9 cellular contexts compared by ENCODE assay signal in genomic region chr14:103259801-103260628, GRCh38.
A peak's percentile ranks its signal among the peaks of the same experiment; 100 is the strongest.
DNase-seq lines count a peak whose midpoint lies in the region; ATAC-seq, FAIRE-seq and TF ChIP-seq lines count a peak whose summit lies in the region.
"Had no signal": no experiment of that assay in that cellular context is flagged by ENCODE, and none has a peak within 500 bp of the region (broad histone marks: within the 10 kb centered on the region; RNA-seq: fewer than 3 reads in every experiment).

No MANE protein-coding gene starts in this region.

- BruUV-seq in K562 (replicated peaks; lab: Mats Ljungman, UMichigan): no TSS peak

- no peak for TF ChIP-seq RAD21 in K562 (CRISPR knock-in tag; conservative IDR thresholded peaks at IDR 0.05 in 1 of 2, IDR thresholded peaks at IDR 0.05 in 1 of 2)

- FAIRE-seq in K562 (lab: Jason Lieb, UNC): no peak

- H3K27me3 ChIP-seq in K562 (ENCODE audit: control insufficient read depth in 2 of 2, insufficient read depth in 2 of 2, low read length in 2 of 2): no peaks in the 10 kb centered on the region; a peak in 1 of 5 replicates
- H3K27me3 ChIP-seq in right lobe of liver: no peaks in the 10 kb centered on the region
- no peaks in the 10 kb centered on the region for H3K27me3 ChIP-seq in upper lobe of right lung

- DNase-seq in activated T-cell treated with anti-CD3 and anti-CD28 coated beads, Interleukin-2, amount 50 U/mL, for 4 hours: no peak
- DNase-seq in activated T-cell treated with anti-CD3 and anti-CD28 coated beads, Interleukin-2, amount 50 U/mL, for 48 hours: no peak
- DNase-seq in K562 (ENCODE audit: extremely low read depth in 1 of 4, low spot score in 3 of 4) (no peak), right lobe of liver (peak in 2 of 3 donors; percentile 41 to 45), upper lobe of right lung (no peak), posterior vena cava (ENCODE audit: low spot score) (no peak)
- DNase-seq: activated CD4-positive, alpha-beta memory T cell treated with anti-CD3 and anti-CD28 coated beads for 36 hours had no signal

- H4K20me1 ChIP-seq in K562 (replicated peaks; ENCODE audit: control insufficient read depth, insufficient read depth, low read length): no peaks in the 10 kb centered on the region

- H3K4me3 ChIP-seq in K562 (peak overlapping the region; percentile 39), right lobe of liver (peak overlapping the region; percentile 28 to 58 (median 52)), upper lobe of right lung (peak overlapping the region; percentile 58)

- H3K27ac ChIP-seq in K562 (ENCODE audit: extremely low read depth, low read depth, low read length): 0 out of 3 replicates have a peak overlapping the region, but pooled peaks have one; percentile 10
- peak overlapping the region; percentile 90 to 99 (median 94) for H3K27ac ChIP-seq in right lobe of liver
- peak overlapping the region; percentile 72 for H3K27ac ChIP-seq in upper lobe of right lung

- H3K79me2 ChIP-seq in K562 (ENCODE audit: control insufficient read depth, insufficient read depth, low read length): no peaks in the 10 kb centered on the region

- H3K9me3 ChIP-seq in K562 (replicated peaks; ENCODE audit: control insufficient read depth, insufficient read depth, low read depth, low read length) (no peaks in the 10 kb centered on the region), right lobe of liver (no peaks in the 10 kb centered on the region), upper lobe of right lung (no peaks in the 10 kb centered on the region)

- peak overlapping the region; percentile 95 for H2AFZ ChIP-seq in K562 (ENCODE audit: low read depth, low read length)

- POLR2A ChIA-PET in K562 (lab: Yijun Ruan, JAX): interaction anchor here (0.6 to 1.3 kb wide), 3 partner anchors 9 to 73 kb away, joined by 3 read pairs; no protein-coding TSS in a partner anchor

- H3K4me1 Mint-ChIP-seq in activated T-cell treated with anti-CD3 and anti-CD28 coated beads, Interleukin-2, amount 50 U/mL, for 4 hours (ENCODE audit: low read depth): peaks cover 8% of the 10 kb centered on the region

- 58% methylated on average over 14 of the region's 19 CpGs for WGBS in K562 (ENCODE audit: insufficient coverage, low coverage, missing lambda C conversion rate)
- WGBS in right lobe of liver (ENCODE audit: insufficient coverage, low coverage, low lambda C conversion rate, missing lambda C conversion rate): 32% methylated on average over 17 of the region's 19 CpGs

- H3K4me1 ChIP-seq in K562 (replicated peaks in 1 of 2; ENCODE audit: control insufficient read depth in 2 of 2, insufficient read depth in 2 of 2, low read length in 2 of 2): 0 out of 5 replicates have a peak, but pooled peaks cover 0 to 3% of the 10 kb centered on the region in 2 experiments
- H3K4me1 ChIP-seq in right lobe of liver: peaks cover 0 to 32% (median 3%) of the 10 kb centered on the region in 4 donors
- peaks cover 6% of the 10 kb centered on the region for H3K4me1 ChIP-seq in upper lobe of right lung

- TF ChIP-seq POLR2A in K562 (conservative IDR thresholded peaks at IDR 0.05) (no peak), right lobe of liver (IDR thresholded peaks at IDR 0.05) (no peak)

- no peaks in the 10 kb centered on the region for H3K36me3 Mint-ChIP-seq in activated T-cell treated with anti-CD3 and anti-CD28 coated beads, Interleukin-2, amount 50 U/mL, for 4 hours (ENCODE audit: insufficient read depth)
- H3K36me3 Mint-ChIP-seq: activated CD4-positive, alpha-beta memory T cell treated with anti-CD3 and anti-CD28 coated beads for 36 hours had no signal

- H3K4me3 Mint-ChIP-seq in activated T-cell treated with anti-CD3 and anti-CD28 coated beads, Interleukin-2, amount 50 U/mL, for 4 hours: peak overlapping the region; percentile 44
- H3K4me3 Mint-ChIP-seq: activated CD4-positive, alpha-beta memory T cell treated with anti-CD3 and anti-CD28 coated beads for 36 hours had no signal

- CTCF ChIA-PET in K562 (lab: Yijun Ruan, JAX; ENCODE audit: low intra/inter-chr PET ratio): no interaction called here

- TF ChIP-seq CTCF in K562 (IDR thresholded peaks at IDR 0.05 in 2 of 3, conservative IDR thresholded peaks at IDR 0.05 in 1 of 3; ENCODE audit: insufficient read depth in 2 of 3, low read depth in 1 of 3, low read length in 3 of 3) (no peak), right lobe of liver (IDR thresholded peaks at IDR 0.05) (no peak), upper lobe of right lung (IDR thresholded peaks at IDR 0.05) (no peak)

- ATAC-seq in activated T-cell treated with anti-CD3 and anti-CD28 coated beads, Interleukin-2, amount 50 U/mL, for 4 hours: no peak
- ATAC-seq in K562 (peak; percentile 78), right lobe of liver (peak; percentile 38 to 71 (median 65)), upper lobe of right lung (peak; percentile 68), GM21515 (IDR thresholded peaks at IDR 0.05; ENCODE audit: unreplicated experiment) (no peak), HG03342 (IDR thresholded peaks at IDR 0.05; ENCODE audit: unreplicated experiment) (no peak)

- no peaks in the 10 kb centered on the region for H3K36me3 ChIP-seq in K562 (ENCODE audit: control insufficient read depth, insufficient read depth, low read length)
- H3K36me3 ChIP-seq in right lobe of liver: no peaks in the 10 kb centered on the region
- H3K36me3 ChIP-seq in upper lobe of right lung: no peaks in the 10 kb centered on the region

- H3K9ac ChIP-seq in K562 (ENCODE audit: insufficient read depth in 1 of 2, low read depth in 2 of 2, low read length in 2 of 2): peak overlapping the region; percentile 52 to 55

- TF ChIP-seq EP300 in K562 (IDR thresholded peaks at IDR 0.05; ENCODE audit: low read length): no peak

- H3K27me3 Mint-ChIP-seq in activated T-cell treated with anti-CD3 and anti-CD28 coated beads, Interleukin-2, amount 50 U/mL, for 4 hours (ENCODE audit: low read depth): peaks cover 13% of the 10 kb centered on the region

- peak overlapping the region; percentile 76 for H3K4me2 ChIP-seq in K562 (ENCODE audit: insufficient read depth, low read length)

- intact Hi-C loops in K562 (cut with micrococcal nuclease) (no loop called here), right lobe of liver (cut with DNase I) (no loop called here), upper lobe of right lung (cut with DNase I) (no loop called here), posterior vena cava (cut with DNase I) (no loop called here)

- no peaks in the 10 kb centered on the region for H3K9me3 Mint-ChIP-seq in activated T-cell treated with anti-CD3 and anti-CD28 coated beads, Interleukin-2, amount 50 U/mL, for 4 hours
- H3K9me3 Mint-ChIP-seq: activated CD4-positive, alpha-beta memory T cell treated with anti-CD3 and anti-CD28 coated beads for 36 hours had no signal

- in situ Hi-C loops in K562 (cut with MboI): no loop called here

- H3K9me1 ChIP-seq in K562 (ENCODE audit: control insufficient read depth, insufficient read depth, low read length): no peaks in the 10 kb centered on the region

TF ChIP-seq in K562, 482 proteins besides CTCF, POLR2A, EP300 and RAD21:
- peak; percentile 30; the same call in 1 of the 2 replicates for TF ChIP-seq ZBTB7A (IDR thresholded peaks at IDR 0.05; ENCODE audit: borderline replicate concordance, control insufficient read depth, low read depth, low read length)
- no peak for TF ChIP-seq ZBTB9 (CRISPR knock-in tag; IDR thresholded peaks at IDR 0.05)

Comparison
In these comparisons a context has a peak if more than half of its experiments do, and no peak if none do; other contexts are left out.
1. ATAC-seq: peak in K562 (single experiment), right lobe of liver (4 of 4) and upper lobe of right lung (single experiment); none in activated T-cell treated with anti-CD3 and anti-CD28 coated beads, Interleukin-2, amount 50 U/mL, for 4 hours (0 of 2), GM21515 (single experiment) and HG03342 (single experiment).
2. DNase-seq: peak in right lobe of liver (2 of 3); none in activated T-cell treated with anti-CD3 and anti-CD28 coated beads, Interleukin-2, amount 50 U/mL, for 4 hours (single experiment), activated T-cell treated with anti-CD3 and anti-CD28 coated beads, Interleukin-2, amount 50 U/mL, for 48 hours (0 of 2), K562 (0 of 4), upper lobe of right lung (single experiment) and posterior vena cava (single experiment).
3. H3K27ac ChIP-seq: peak in every context shown above with its lines; median percentile 94 in right lobe of liver; 72 in upper lobe of right lung; 10 in K562.
4. Peak in every context shown above with its lines, with median percentiles within 50 percentile points of each other: H3K4me3 ChIP-seq.